ENCODE assay signal across 13 cellular contexts in the genomic region with DNA sequence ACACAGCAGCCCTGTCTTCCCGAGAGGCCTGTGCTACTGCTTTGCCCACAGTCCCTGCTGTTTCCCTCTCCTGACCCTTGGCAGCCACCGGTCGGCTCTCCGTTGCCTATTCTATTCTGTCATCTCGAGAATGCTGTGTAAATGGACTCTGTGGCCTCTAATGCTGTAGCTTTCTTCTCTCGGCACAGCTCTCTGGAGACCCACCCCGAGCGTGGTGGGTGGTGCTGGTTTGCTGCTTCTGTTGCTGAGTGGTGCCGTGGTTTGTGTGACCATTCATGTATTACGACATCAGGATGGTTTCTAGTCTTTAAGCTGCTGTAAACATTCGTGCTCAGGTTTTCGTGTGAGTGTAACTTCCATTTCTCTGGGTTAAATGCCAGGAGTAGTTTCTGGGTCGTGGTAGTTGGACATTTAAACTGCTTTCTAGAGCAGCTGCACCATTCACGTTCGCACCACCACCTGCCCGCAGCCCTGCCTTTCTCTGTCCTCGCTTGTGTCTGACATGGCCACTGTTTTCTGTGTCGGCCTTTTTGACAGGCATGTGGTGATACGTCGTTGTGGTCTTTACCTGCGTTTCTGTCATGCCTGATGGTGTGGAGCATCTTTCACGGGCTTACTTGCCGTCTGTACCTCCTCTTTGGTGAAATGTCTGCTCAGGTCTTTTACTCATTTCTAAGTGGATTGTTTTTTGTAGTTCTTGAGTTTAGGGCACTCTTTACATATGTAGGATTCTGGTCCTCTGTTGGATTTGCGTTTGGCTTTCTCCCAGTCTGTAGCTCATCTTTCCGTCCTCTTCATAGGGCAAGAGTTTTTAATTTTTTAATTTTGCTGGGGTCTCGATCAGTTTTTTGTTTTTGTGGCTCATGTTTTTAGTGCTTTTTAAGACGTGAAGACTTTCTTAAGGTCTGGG. TPM values are rescaled to one million over a fixed set of nuclear protein-coding genes. Genes with fewer than 3 reads are reported as not detected.
A peak's percentile ranks its signal among the peaks of the same experiment; 100 is the strongest.
DNase-seq lines count a peak whose midpoint lies in the region; ATAC-seq, FAIRE-seq and TF ChIP-seq lines count a peak whose summit lies in the region.
"Had no signal": no experiment of that assay in that cellular context is flagged by ENCODE, and none has a peak within 500 bp of the region (broad histone marks: within the 10 kb centered on the region; RNA-seq: fewer than 3 reads in every experiment).

No MANE protein-coding gene starts in this region.

- H3K4me2 ChIP-seq in K562 (ENCODE audit: insufficient read depth, low read length), result peak overlapping the region; percentile 49
- no peak overlapping the region for H3K4me2 ChIP-seq in neural progenitor cell

- peak overlapping the region in 6 of 7 donors; percentile 9 to 66 (median 40) for H3K4me3 Mint-ChIP-seq in CD8-positive, alpha-beta memory T cell
- H3K4me3 Mint-ChIP-seq in neural progenitor cell, result no peak overlapping the region

- peaks cover 42% of the 10 kb centered on the region for H3K4me1 ChIP-seq in CD8-positive, alpha-beta memory T cell (ENCODE audit: insufficient read depth, low read length)
- H3K4me1 ChIP-seq in K562 (replicated peaks in 1 of 2; ENCODE audit: control insufficient read depth in 2 of 2, insufficient read depth in 2 of 2, low read length in 2 of 2), result peaks cover 33 to 69% of the 10 kb centered on the region in 2 experiments
- no peaks in the 10 kb centered on the region for H3K4me1 ChIP-seq in neural progenitor cell

- H3K36me3 ChIP-seq in CD8-positive, alpha-beta memory T cell (ENCODE audit: insufficient read depth, low read length), result no peaks in the 10 kb centered on the region
- H3K36me3 ChIP-seq in K562 (ENCODE audit: control insufficient read depth, insufficient read depth, low read length), result peaks cover 38% of the 10 kb centered on the region; the same call in 2 of the 3 replicates
- H3K36me3 ChIP-seq in neural progenitor cell, result no peaks in the 10 kb centered on the region

- H3K9me1 ChIP-seq in K562 (ENCODE audit: control insufficient read depth, insufficient read depth, low read length), result no peaks in the 10 kb centered on the region

- POLR2A ChIA-PET in CD8-positive, alpha-beta memory T cell (lab: Charles Lee), result interaction anchor here (0.6 kb wide), 1 partner anchor 420 kb away, joined by 3 read pairs; no protein-coding TSS in a partner anchor
- POLR2A ChIA-PET in K562 (lab: Yijun Ruan, JAX), result no interaction called here

- no peak for TF ChIP-seq POLR2A in K562 (conservative IDR thresholded peaks at IDR 0.05)

- peak; percentile 35 for FAIRE-seq in K562 (lab: Jason Lieb, UNC)

- H3K4me1 Mint-ChIP-seq in CD8-positive, alpha-beta memory T cell, result peaks cover 62 to 74% (median 74%) of the 10 kb centered on the region in 3 donors
- peaks cover 44% of the 10 kb centered on the region for H3K4me1 Mint-ChIP-seq in neural progenitor cell

- H3K36me3 Mint-ChIP-seq in CD8-positive, alpha-beta memory T cell, result peaks cover 0 to 40% (median 19%) of the 10 kb centered on the region in 3 donors
- peaks cover 26% of the 10 kb centered on the region for H3K36me3 Mint-ChIP-seq in neural progenitor cell

- no TSS peak for BruUV-seq in K562 (replicated peaks; lab: Mats Ljungman, UMichigan)

- TF ChIP-seq CTCF in K562 (IDR thresholded peaks at IDR 0.05 in 2 of 3, conservative IDR thresholded peaks at IDR 0.05 in 1 of 3; ENCODE audit: insufficient read depth in 2 of 3, low read depth in 1 of 3, low read length in 3 of 3) (no peak), neural progenitor cell (IDR thresholded peaks at IDR 0.05) (no peak)

- H3K27me3 Mint-ChIP-seq in CD8-positive, alpha-beta memory T cell, result no peaks in the 10 kb centered on the region
- peaks cover 4% of the 10 kb centered on the region for H3K27me3 Mint-ChIP-seq in neural progenitor cell (ENCODE audit: insufficient read depth, low read depth)

- H2AFZ ChIP-seq in K562 (ENCODE audit: low read depth, low read length) (no peak overlapping the region), neural progenitor cell (replicated peaks) (no peak overlapping the region)

- no peak for TF ChIP-seq RAD21 in K562 (CRISPR knock-in tag; conservative IDR thresholded peaks at IDR 0.05 in 1 of 2, IDR thresholded peaks at IDR 0.05 in 1 of 2)

- no peaks in the 10 kb centered on the region for H3K9me3 Mint-ChIP-seq in CD8-positive, alpha-beta memory T cell
- no peaks in the 10 kb centered on the region for H3K9me3 Mint-ChIP-seq in neural progenitor cell

- H3K9ac ChIP-seq in K562 (ENCODE audit: insufficient read depth in 1 of 2, low read depth in 2 of 2, low read length in 2 of 2) (peak overlapping the region; percentile 25 to 75; a peak in 1 of 4 replicates), neural progenitor cell (no peak overlapping the region)

- no peak overlapping the region for H3K27ac ChIP-seq in CD8-positive, alpha-beta memory T cell (ENCODE audit: low read depth, low read length)
- H3K27ac ChIP-seq in K562 (ENCODE audit: extremely low read depth, low read depth, low read length) (peak overlapping the region; percentile 64), neural progenitor cell (no peak overlapping the region)
- H3K27ac ChIP-seq: tibial nerve had no signal

- CTCF ChIA-PET in CD8-positive, alpha-beta memory T cell (lab: Charles Lee), result no interaction called here
- CTCF ChIA-PET in K562 (lab: Yijun Ruan, JAX; ENCODE audit: low intra/inter-chr PET ratio), result no interaction called here

- DNase-seq in CD8-positive, alpha-beta memory T cell, result no peak
- DNase-seq in LHCN-M2 (ENCODE audit: low read depth) (peak; percentile 7), K562 (ENCODE audit: extremely low read depth in 1 of 4, low spot score in 3 of 4) (no peak), neural progenitor cell (ENCODE audit: low spot score) (no peak), KG1 (lab: John Stamatoyannopoulos, UW) (no peak), hypothalamus (lab: John Stamatoyannopoulos, UW) (no peak), nucleus accumbens (lab: John Stamatoyannopoulos, UW) (no peak)
- DNase-seq: NCI-H526 treated with DMSO at 0.1 percent for 48 hours had no signal

- intact Hi-C loops in K562 (cut with micrococcal nuclease), result no loop called here

- H3F3A ChIP-seq in neural progenitor cell (ENCODE audit: low read depth), result no peaks in the 10 kb centered on the region

- H3K4me3 ChIP-seq in CD8-positive, alpha-beta memory T cell (ENCODE audit: low read length), result no peak overlapping the region
- H3K4me3 ChIP-seq in K562, result no peak overlapping the region
- H3K4me3 ChIP-seq in neural progenitor cell, result no peak overlapping the region
- H3K4me3 ChIP-seq: tibial nerve had no signal

- no peaks in the 10 kb centered on the region for H3K9me3 ChIP-seq in CD8-positive, alpha-beta memory T cell (ENCODE audit: low read length)
- H3K9me3 ChIP-seq in K562 (replicated peaks; ENCODE audit: control insufficient read depth, insufficient read depth, low read depth, low read length) (no peaks in the 10 kb centered on the region), neural progenitor cell (ENCODE audit: low read depth) (no peaks in the 10 kb centered on the region)
- H3K9me3 ChIP-seq: tibial nerve had no signal

- 90% methylated on average over 27 of the region's 27 CpGs for WGBS in K562 (ENCODE audit: insufficient coverage, low coverage, missing lambda C conversion rate)

- H3K27ac Mint-ChIP-seq in CD8-positive, alpha-beta memory T cell, result peak overlapping the region in 7 of 8 donors; percentile 80 to 97 (median 88)
- peak overlapping the region; percentile 3 for H3K27ac Mint-ChIP-seq in neural progenitor cell

- H3K27me3 ChIP-seq in CD8-positive, alpha-beta memory T cell (ENCODE audit: insufficient read depth, low read length, poor library complexity, severe bottlenecking), result no peaks in the 10 kb centered on the region
- no peaks in the 10 kb centered on the region for H3K27me3 ChIP-seq in K562 (ENCODE audit: control insufficient read depth in 2 of 2, insufficient read depth in 2 of 2, low read length in 2 of 2)
- no peaks in the 10 kb centered on the region for H3K27me3 ChIP-seq in neural progenitor cell
- H3K27me3 ChIP-seq: tibial nerve had no signal

- ATAC-seq in K562 (no peak), GM18868 (IDR thresholded peaks at IDR 0.05; ENCODE audit: unreplicated experiment) (no peak)

- TF ChIP-seq EP300 in K562 (IDR thresholded peaks at IDR 0.05; ENCODE audit: low read length), result no peak

- in situ Hi-C loops in K562 (cut with MboI), result no loop called here

- peaks cover 38% of the 10 kb centered on the region for H3K79me2 ChIP-seq in K562 (ENCODE audit: control insufficient read depth, insufficient read depth, low read length)
- no peaks in the 10 kb centered on the region for H3K79me2 ChIP-seq in neural progenitor cell (ENCODE audit: low read depth)

- H4K20me1 ChIP-seq in K562 (replicated peaks; ENCODE audit: control insufficient read depth, insufficient read depth, low read length) (no peaks in the 10 kb centered on the region), neural progenitor cell (ENCODE audit: low read depth) (no peaks in the 10 kb centered on the region)

TF ChIP-seq in K562, 482 proteins besides CTCF, POLR2A, EP300 and RAD21 (continues in another document):
- TF ChIP-seq ZC3H8 (IDR thresholded peaks at IDR 0.05) (no peak), GTF2A2 (tag; IDR thresholded peaks at IDR 0.05) (no peak), BCOR (IDR thresholded peaks at IDR 0.05) (peak; percentile 70), KDM1A (IDR thresholded peaks at IDR 0.05) (0 out of 4 replicates have a peak, but pooled peaks of 1 of the 2 experiments have one; percentile 50), TAF7 (tag; IDR thresholded peaks at IDR 0.05) (no peak), ZNF644 (tag; IDR thresholded peaks at IDR 0.05; ENCODE audit: low read depth) (no peak)

RNA-seq across cellular contexts. Expression of a gene that starts 47.7 kb away (rescaled TPM):
- total RNA-seq in CD8-positive, alpha-beta memory T cell, result not detected
- not detected for polyA plus RNA-seq in CD8-positive, alpha-beta memory T cell
- total RNA-seq in LHCN-M2 (2014; rRNA removed) (not detected in 2 replicates), K562 (2014; rRNA removed) (not detected in 2 replicates), K562 (2014; rRNA removed; fragmentation: Illumina TruSeq; extraction: Trizol) (not detected in 2 replicates), K562 (2015; rRNA removed; fragmentation: Illumina TruSeq; extraction: Trizol) (not detected in 2 replicates), K562 (2021) (not detected in 2 replicates), neural progenitor cell (ENCODE audit: low replicate concordance) (not detected in 2 replicates)
- polyA plus RNA-seq in LHCN-M2 (2012), result 0.02 TPM
- total RNA-seq in K562 (2011; cell fraction: chromatin; rRNA removed; ENCODE audit: low replicate concordance), result not detected in 2 replicates
- total RNA-seq in K562 (2011; cell fraction: nucleolus; rRNA removed), result not detected in 2 replicates
- not detected in 2 replicates for total RNA-seq in K562 (2011; cell fraction: nucleoplasm; rRNA removed)
- polyA plus RNA-seq in K562 (2011; rRNA removed) (not detected in 2 replicates), K562 (2014; fragmentation: Illumina TruSeq; extraction: Trizol) (not detected in 2 replicates), K562 (2014; fragmentation: Nextera tagmentation; extraction: Ambion mirVana) (not detected), K562 (2014; rRNA removed) (not detected in 2 replicates)
- not detected in 2 replicates for polyA plus RNA-seq in K562 (2011; cell fraction: cytosol; rRNA removed)
- polyA plus RNA-seq in K562 (2011; cell fraction: nucleus; rRNA removed), result not detected in 2 replicates
- 0.07 TPM in 2 replicates for polyA plus RNA-seq in K562 (2012)
- polyA minus RNA-seq in K562 (2011; rRNA and poly(A)+ RNA removed), result not detected in 2 replicates
- polyA minus RNA-seq in K562 (2011; cell fraction: cytosol; rRNA and poly(A)+ RNA removed), result not detected in 2 replicates
- not detected in 2 replicates for polyA minus RNA-seq in K562 (2011; cell fraction: nucleus; rRNA and poly(A)+ RNA removed)
- total RNA-seq: cardiac septum, fibroblast of lung, posterior vena cava, tibial nerve had no signal
- polyA plus RNA-seq: fibroblast of lung had no signal
